ENCODE assay signal across 8 cellular contexts in the genomic region with DNA sequence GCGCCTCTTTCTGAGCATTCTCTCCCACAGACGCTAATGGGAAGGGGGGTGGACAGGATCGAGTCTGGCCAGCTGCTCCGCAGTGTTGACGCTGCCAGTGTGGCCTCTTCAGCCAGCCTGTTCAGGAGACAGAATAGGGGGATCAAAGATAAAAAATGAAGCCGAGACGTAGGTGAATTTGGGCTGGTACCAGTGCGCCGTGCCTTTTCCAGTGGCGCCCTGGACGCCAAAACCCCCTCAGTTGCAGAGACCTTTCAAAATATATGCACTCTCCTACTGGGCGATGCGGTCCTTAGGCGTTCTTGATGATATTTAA. TPM values are rescaled to one million over a fixed set of nuclear protein-coding genes. Genes with fewer than 3 reads are reported as not detected.
DNase-seq lines count a peak whose midpoint lies in the region; ATAC-seq, FAIRE-seq and TF ChIP-seq lines count a peak whose summit lies in the region.

No MANE protein-coding gene starts in this region.

- DNase-seq in DND-41 (no peak), astrocyte of the hippocampus (ENCODE audit: low read depth, low spot score) (peak; percentile 41), HepG2 (ENCODE audit: low spot score) (no peak), upper lobe of left lung (peak in 1 of 2 donors; percentile 29), COR-L47 (lab: John Stamatoyannopoulos, UW) (no peak), GM13976 (ENCODE audit: low spot score) (no peak)
- DNase-seq in Jurkat, Clone E6-1 (ENCODE audit: low read depth, low spot score): no peak

- no peaks in the 10 kb centered on the region for H3K9me3 ChIP-seq in DND-41 (ENCODE audit: insufficient read depth, low read length, severe bottlenecking)
- no peaks in the 10 kb centered on the region for H3K9me3 ChIP-seq in HepG2 (ENCODE audit: low read length)
- H3K9me3 ChIP-seq in upper lobe of left lung: no peaks in the 10 kb centered on the region

- POLR2A ChIA-PET in HepG2 (lab: Yijun Ruan, JAX): no interaction called here

- peaks cover 7% of the 10 kb centered on the region; the same call in 1 of the 2 replicates for H3K36me3 ChIP-seq in DND-41 (ENCODE audit: insufficient read depth, low read length)
- no peaks in the 10 kb centered on the region; a peak in 1 of 5 replicates for H3K36me3 ChIP-seq in HepG2 (replicated peaks in 1 of 2; ENCODE audit: control insufficient read depth in 1 of 2, insufficient read depth in 2 of 2, low read length in 2 of 2)
- H3K36me3 ChIP-seq in upper lobe of left lung: no peaks in the 10 kb centered on the region

- H3K27ac ChIP-seq in DND-41 (ENCODE audit: low read length) (peak overlapping the region; percentile 81), HepG2 (ENCODE audit: extremely low read length, insufficient read depth, low read length) (peak overlapping the region; percentile 80), upper lobe of left lung (peak overlapping the region; percentile 95 to 100 (median 98))

- CTCF ChIA-PET in HepG2 (lab: Yijun Ruan, JAX; ENCODE audit: low intra/inter-chr PET ratio, low total read pairs): no interaction called here

- peak overlapping the region; percentile 91 for H2AFZ ChIP-seq in DND-41 (ENCODE audit: low read depth, low read length)
- H2AFZ ChIP-seq in HepG2 (ENCODE audit: low read length): no peak overlapping the region

- H3K79me2 ChIP-seq in DND-41 (ENCODE audit: insufficient read depth, low read length) (peaks cover 76% of the 10 kb centered on the region), HepG2 (ENCODE audit: insufficient read depth, low read length) (peaks cover 75% of the 10 kb centered on the region)

- H3K9ac ChIP-seq in DND-41 (ENCODE audit: low read depth, low read length) (peak overlapping the region; percentile 93), HepG2 (ENCODE audit: insufficient read depth, low read depth, low read length) (peak overlapping the region; percentile 99)

- TF ChIP-seq EP300 in HepG2 (IDR thresholded peaks at IDR 0.05; ENCODE audit: low read depth in 2 of 2, low read length in 2 of 2) (no peak), HepG2 (CRISPR knock-in tag; IDR thresholded peaks at IDR 0.05; ENCODE audit: borderline replicate concordance) (no peak), upper lobe of left lung (IDR thresholded peaks at IDR 0.05) (no peak)

- H4K20me1 ChIP-seq in DND-41 (ENCODE audit: insufficient read depth, low read length) (peaks cover 24% of the 10 kb centered on the region; the same call in 1 of the 2 replicates), HepG2 (ENCODE audit: insufficient read depth, low read length) (peaks cover 34% of the 10 kb centered on the region)

- peak; percentile 0; the same call in 1 of the 3 replicates for ATAC-seq in DND-41 (ENCODE audit: insufficient read depth, low read depth)
- ATAC-seq in HepG2: peak; percentile 41
- no peak for ATAC-seq in upper lobe of left lung (ENCODE audit: low FRiP score in 2 of 2)
- no peak for ATAC-seq in GM21717 (IDR thresholded peaks at IDR 0.05; ENCODE audit: unreplicated experiment)

- TF ChIP-seq RAD21 in HepG2 (CRISPR knock-in tag; IDR thresholded peaks at IDR 0.05): no peak

- peaks cover 47% of the 10 kb centered on the region for H3K4me1 ChIP-seq in DND-41 (ENCODE audit: insufficient read depth, low read length)
- peaks cover 63% of the 10 kb centered on the region for H3K4me1 ChIP-seq in HepG2 (ENCODE audit: insufficient read depth, low read length)
- peaks cover 9 to 28% (median 15%) of the 10 kb centered on the region in 4 donors for H3K4me1 ChIP-seq in upper lobe of left lung

- no peaks in the 10 kb centered on the region for H3K27me3 ChIP-seq in DND-41 (ENCODE audit: insufficient read depth, low read length, poor library complexity)
- no peaks in the 10 kb centered on the region; a peak in 1 of 5 replicates for H3K27me3 ChIP-seq in HepG2 (ENCODE audit: control insufficient read depth in 1 of 2, insufficient read depth in 2 of 2, low read length in 2 of 2)
- H3K27me3 ChIP-seq in upper lobe of left lung: no peaks in the 10 kb centered on the region

- in situ Hi-C loops in HepG2 (cut with HindIII; ENCODE audit: extremely low pct_ligation_motif_present, low pct_unique_long_range_greater_than_20kb): no loop called here
- in situ Hi-C loops in GM13976 (cut with MboI; ENCODE audit: low sequenced_read_pairs, unreplicated experiment): no loop called here

- WGBS in HepG2 (ENCODE audit: low lambda C conversion rate): 0% methylated on average over 3 of the region's 14 CpGs
- WGBS in upper lobe of left lung, 2 donors: 3 to 8% methylated on average over 14 of the region's 14 CpGs

- H3K4me2 ChIP-seq in DND-41 (ENCODE audit: insufficient read depth, low read length) (peak overlapping the region; percentile 95), HepG2 (ENCODE audit: low read depth, low read length) (peak overlapping the region; percentile 84)

- intact Hi-C loops in HepG2 (cut with micrococcal nuclease; ENCODE audit: unreplicated experiment): loop anchor here (5.0 kb wide), 1 partner anchor 87 kb away; no protein-coding TSS in a partner anchor

- no peak for TF ChIP-seq CTCF in DND-41 (IDR thresholded peaks at IDR 0.05; ENCODE audit: borderline replicate concordance, extremely low read depth, low read length, poor library complexity, severe bottlenecking)
- no peak for TF ChIP-seq CTCF in HepG2 (CRISPR knock-in tag; IDR thresholded peaks at IDR 0.05)
- TF ChIP-seq CTCF in upper lobe of left lung (IDR thresholded peaks at IDR 0.05): no peak
- TF ChIP-seq CTCF in GM13976 (IDR thresholded peaks at IDR 0.05; ENCODE audit: borderline replicate concordance, control extremely low read depth, extremely low read depth, insufficient read depth, missing control alignments): no peak

- TF ChIP-seq POLR2A in HepG2 (IDR thresholded peaks at IDR 0.05; ENCODE audit: insufficient read depth in 1 of 2, low read depth in 2 of 2, low read length in 2 of 2) (no peak; a peak in 1 of 4 replicates), upper lobe of left lung (IDR thresholded peaks at IDR 0.05) (no peak)

- BruUV-seq in HepG2 (replicated peaks; lab: Mats Ljungman, UMichigan): no TSS peak

- H3K4me3 ChIP-seq in DND-41 (ENCODE audit: low read depth in 1 of 2, low read length in 2 of 2): peak overlapping the region; percentile 57 to 81
- H3K4me3 ChIP-seq in Jurkat, Clone E6-1 (ENCODE audit: low read length): peak overlapping the region; percentile 93
- H3K4me3 ChIP-seq in HepG2 (replicated peaks in 1 of 3; ENCODE audit: insufficient read depth in 1 of 3, low read depth in 2 of 3, low read length in 3 of 3): peak overlapping the region; percentile 71 to 92 (median 80)
- H3K4me3 ChIP-seq in upper lobe of left lung: peak overlapping the region; percentile 66 to 97 (median 88)

- FAIRE-seq in HepG2 (lab: Jason Lieb, UNC): no peak

RNA-seq across cellular contexts. Expression of a gene that starts 1.1 kb away (rescaled TPM):
- polyA plus RNA-seq in Jurkat, Clone E6-1 (2012; ENCODE audit: insufficient read depth, insufficient read length): 57.3 TPM
- total RNA-seq in HepG2 (2016; rRNA removed; fragmentation: Illumina TruSeq; extraction: Trizol) (108 and 162 TPM in 2 replicates), upper lobe of left lung (100 to 1,000 TPM in 2 of 6 donors, 10 to 100 TPM in 4; 69.9 to 395 (median 88.2) TPM)
- total RNA-seq in HepG2 (2016; cell fraction: cytosol; rRNA removed; fragmentation: Illumina TruSeq; extraction: Trizol; ENCODE audit: low read depth): 111 and 126 TPM in 2 replicates
- 108 and 166 TPM in 2 replicates for total RNA-seq in HepG2 (2016; cell fraction: insoluble cytoplasmic fraction; rRNA removed; fragmentation: Illumina TruSeq; extraction: Trizol)
- total RNA-seq in HepG2 (2016; cell fraction: membrane; rRNA removed; fragmentation: Illumina TruSeq; extraction: Trizol): 165 and 198 TPM in 2 replicates
- 153 and 156 TPM in 2 replicates for total RNA-seq in HepG2 (2016; cell fraction: nucleus; rRNA removed; fragmentation: Illumina TruSeq; extraction: Trizol)
- 45.8 and 55.7 TPM in 2 replicates for polyA plus RNA-seq in HepG2 (2011; rRNA removed)
- polyA plus RNA-seq in HepG2 (2011; cell fraction: cytosol; rRNA removed): 38.5 and 41.4 TPM in 2 replicates
- polyA plus RNA-seq in HepG2 (2011; cell fraction: nucleus; rRNA removed): 75.7 and 103 TPM in 2 replicates
- polyA plus RNA-seq in HepG2 (2012): 62.1 and 88.8 TPM in 2 replicates
- polyA plus RNA-seq in HepG2 (2016; cell fraction: cytosol; fragmentation: Illumina TruSeq; extraction: Trizol; ENCODE audit: low read depth): 6.9 and 8.0 TPM in 2 replicates
- polyA plus RNA-seq in HepG2 (2016; cell fraction: insoluble cytoplasmic fraction; fragmentation: Illumina TruSeq; extraction: Trizol; ENCODE audit: low read depth): 102 and 108 TPM in 2 replicates
- 34.7 and 44.9 TPM in 2 replicates for polyA plus RNA-seq in HepG2 (2016; cell fraction: membrane; fragmentation: Illumina TruSeq; extraction: Trizol; ENCODE audit: low read depth)
- 109 and 111 TPM in 2 replicates for polyA plus RNA-seq in HepG2 (2016; cell fraction: nucleus; fragmentation: Illumina TruSeq; extraction: Trizol; ENCODE audit: insufficient read depth, low read depth)
- 51.0 and 75.9 TPM in 2 replicates for polyA minus RNA-seq in HepG2 (2011; rRNA and poly(A)+ RNA removed; ENCODE audit: low replicate concordance)
- 139 and 147 TPM in 2 replicates for polyA minus RNA-seq in HepG2 (2011; cell fraction: cytosol; rRNA and poly(A)+ RNA removed)
- polyA minus RNA-seq in HepG2 (2011; cell fraction: nucleus; rRNA and poly(A)+ RNA removed): 285 and 338 TPM in 2 replicates

RNA-seq across cellular contexts. Expression of a gene that starts 1.3 kb away (rescaled TPM):
- 66.2 TPM for polyA plus RNA-seq in Jurkat, Clone E6-1 (2012; ENCODE audit: insufficient read depth, insufficient read length)
- total RNA-seq in HepG2 (2016; rRNA removed; fragmentation: Illumina TruSeq; extraction: Trizol) (13.7 and 14.8 TPM in 2 replicates), upper lobe of left lung (10 to 100 TPM in 4 of 6 donors, 1 to 10 TPM in 2; 3.1 to 33.1 (median 12.6) TPM)
- 17.8 and 18.9 TPM in 2 replicates for total RNA-seq in HepG2 (2016; cell fraction: cytosol; rRNA removed; fragmentation: Illumina TruSeq; extraction: Trizol; ENCODE audit: low read depth)
- 14.0 and 14.9 TPM in 2 replicates for total RNA-seq in HepG2 (2016; cell fraction: insoluble cytoplasmic fraction; rRNA removed; fragmentation: Illumina TruSeq; extraction: Trizol)
- 20.5 and 22.0 TPM in 2 replicates for total RNA-seq in HepG2 (2016; cell fraction: membrane; rRNA removed; fragmentation: Illumina TruSeq; extraction: Trizol)
- total RNA-seq in HepG2 (2016; cell fraction: nucleus; rRNA removed; fragmentation: Illumina TruSeq; extraction: Trizol): 10.7 and 17.6 TPM in 2 replicates
- polyA plus RNA-seq in HepG2 (2011; rRNA removed): 27.3 and 33.4 TPM in 2 replicates
- 11.5 and 19.9 TPM in 2 replicates for polyA plus RNA-seq in HepG2 (2011; cell fraction: cytosol; rRNA removed)
- 14.6 and 17.8 TPM in 2 replicates for polyA plus RNA-seq in HepG2 (2011; cell fraction: nucleus; rRNA removed)
- polyA plus RNA-seq in HepG2 (2012): 10.2 and 23.5 TPM in 2 replicates
- 30.3 and 35.6 TPM in 2 replicates for polyA plus RNA-seq in HepG2 (2016; cell fraction: cytosol; fragmentation: Illumina TruSeq; extraction: Trizol; ENCODE audit: low read depth)
- 25.5 and 30.4 TPM in 2 replicates for polyA plus RNA-seq in HepG2 (2016; cell fraction: insoluble cytoplasmic fraction; fragmentation: Illumina TruSeq; extraction: Trizol; ENCODE audit: low read depth)
- polyA plus RNA-seq in HepG2 (2016; cell fraction: membrane; fragmentation: Illumina TruSeq; extraction: Trizol; ENCODE audit: low read depth): 33.9 and 38.2 TPM in 2 replicates
- 37.8 and 39.4 TPM in 2 replicates for polyA plus RNA-seq in HepG2 (2016; cell fraction: nucleus; fragmentation: Illumina TruSeq; extraction: Trizol; ENCODE audit: insufficient read depth, low read depth)
- polyA minus RNA-seq in HepG2 (2011; rRNA and poly(A)+ RNA removed; ENCODE audit: low replicate concordance): 7.7 and 7.8 TPM in 2 replicates
- polyA minus RNA-seq in HepG2 (2011; cell fraction: cytosol; rRNA and poly(A)+ RNA removed): 5.8 and 7.8 TPM in 2 replicates
- polyA minus RNA-seq in HepG2 (2011; cell fraction: nucleus; rRNA and poly(A)+ RNA removed): 11.4 and 13.6 TPM in 2 replicates

Comparison
In these comparisons a context has a peak if more than half of its experiments do, and no peak if none do; other contexts are left out.
1. ATAC-seq: peak in DND-41 (single experiment) and HepG2 (single experiment); none in upper lobe of left lung (0 of 2) and GM21717 (single experiment).
2. Peak in every context shown above with its lines, with median percentiles within 50 percentile points of each other: H3K27ac ChIP-seq and H3K4me3 ChIP-seq.